ENCODE assay signal across 15 cellular contexts in genomic region chr10:76879116-76879706, GRCh38.
"Had no signal": no experiment of that assay in that cellular context is flagged by ENCODE, and none has a peak within 500 bp of the region (broad histone marks: within the 10 kb centered on the region; RNA-seq: fewer than 3 reads in every experiment).

No MANE protein-coding gene starts in this region.

- H3K36me3 Mint-ChIP-seq: activated naive CD8-positive, alpha-beta T cell treated with anti-CD3 and anti-CD28 coated beads for 36 hours; memory B cell; neural progenitor cell had no signal

- DNase-seq: activated naive CD4-positive, alpha-beta T cell; activated naive CD8-positive, alpha-beta T cell treated with anti-CD3 and anti-CD28 coated beads for 36 hours; activated T-cell treated with anti-CD3 and anti-CD28 coated beads, Interleukin-2, amount 50 U/mL, for 24 hours; cerebellar nuclear complex; gastrocnemius medialis; heart left ventricle; left colon; stimulated activated CD4-positive, alpha-beta T cell treated with anti-CD3 and anti-CD28 coated beads, Interleukin-2, amount 100 ng/mL, for 48 hours; stimulated activated CD8-positive, alpha-beta memory T cell treated with anti-CD3 and anti-CD28 coated beads, Interleukin-4, amount 100 ng/mL, for 48 hours; stimulated activated naive CD4-positive, alpha-beta T cell; testis had no signal

- H3K27ac Mint-ChIP-seq: activated naive CD8-positive, alpha-beta T cell treated with anti-CD3 and anti-CD28 coated beads for 36 hours; activated T-cell treated with anti-CD3 and anti-CD28 coated beads, Interleukin-2, amount 50 U/mL, for 24 hours; activated T-helper 2 cell treated with anti-CD3 and anti-CD28 coated beads, Interferon-gamma antibody, Interleukin-2, Interleukin-4, amounts not matched to agents 10 μg/mL and 5 μg/mL and 100 μg/mL, durations not matched to agents 14 hours and 24 hours and 36 hours; memory B cell; neural progenitor cell; T-helper 2 cell treated with Interferon-gamma antibody and Interleukin-4, amounts not matched to agents 5 μg/mL and 100 μg/mL, for 36 hours had no signal

- H3K27me3 Mint-ChIP-seq: activated T-cell treated with anti-CD3 and anti-CD28 coated beads, Interleukin-2, amount 50 U/mL, for 24 hours; memory B cell had no signal

- H3K9me3 Mint-ChIP-seq: activated naive CD8-positive, alpha-beta T cell treated with anti-CD3 and anti-CD28 coated beads for 36 hours; activated T-cell treated with anti-CD3 and anti-CD28 coated beads, Interleukin-2, amount 50 U/mL, for 24 hours; activated T-helper 2 cell treated with anti-CD3 and anti-CD28 coated beads, Interferon-gamma antibody, Interleukin-2, Interleukin-4, amounts not matched to agents 10 μg/mL and 5 μg/mL and 100 μg/mL, durations not matched to agents 14 hours and 24 hours and 36 hours; neural progenitor cell; T-helper 2 cell treated with Interferon-gamma antibody and Interleukin-4, amounts not matched to agents 5 μg/mL and 100 μg/mL, for 36 hours had no signal

- H3K4me3 Mint-ChIP-seq: activated naive CD8-positive, alpha-beta T cell treated with anti-CD3 and anti-CD28 coated beads for 36 hours; activated T-cell treated with anti-CD3 and anti-CD28 coated beads, Interleukin-2, amount 50 U/mL, for 24 hours; memory B cell; neural progenitor cell; T-helper 2 cell treated with Interferon-gamma antibody and Interleukin-4, amounts not matched to agents 5 μg/mL and 100 μg/mL, for 36 hours had no signal
